Comparison of ENCODE assay signal across 13 cellular contexts in the genomic region with DNA sequence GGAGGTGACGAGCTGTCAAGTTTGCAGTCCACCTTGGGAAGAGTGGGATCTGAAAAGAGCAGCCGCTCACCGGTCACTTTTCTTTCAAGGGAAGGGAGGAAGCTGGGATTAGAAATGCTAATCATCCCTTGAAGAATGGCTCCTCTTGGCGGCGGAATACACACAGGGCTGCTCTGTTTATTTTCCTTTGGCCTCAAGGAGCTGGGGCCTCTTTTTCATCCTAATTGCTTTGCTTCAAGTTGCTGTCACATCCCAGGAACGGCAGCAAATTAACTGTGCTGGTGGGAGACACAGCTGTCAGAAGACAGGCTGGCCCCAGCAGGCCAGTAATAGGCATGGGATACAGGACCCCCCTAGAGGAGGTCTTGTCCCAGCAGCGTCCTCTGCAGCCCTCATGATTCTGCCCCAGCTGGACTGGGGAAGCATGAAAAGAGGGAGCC. TPM values are rescaled to one million over a fixed set of nuclear protein-coding genes. Genes with fewer than 3 reads are reported as not detected.
DNase-seq lines count a peak whose midpoint lies in the region; ATAC-seq and TF ChIP-seq lines count a peak whose summit lies in the region.
"Had no signal": no experiment of that assay in that cellular context is flagged by ENCODE, and none has a peak within 500 bp of the region (broad histone marks: within the 10 kb centered on the region; RNA-seq: fewer than 3 reads in every experiment).

No MANE protein-coding gene starts in this region.

- TF ChIP-seq EP300 in neural cell (conservative IDR thresholded peaks at IDR 0.05; ENCODE audit: poor library complexity, severe bottlenecking) = no peak

- peaks cover 60% of the 10 kb centered on the region for H3K27me3 Mint-ChIP-seq in stimulated activated memory B cell treated with anti-CD40 and anti-IgM and Interleukin-4, amounts not matched to agents 10 μg/mL and 1 μg/mL and 100 μg/mL, for 72 hours
- peaks cover 32% of the 10 kb centered on the region for H3K27me3 Mint-ChIP-seq in activated CD4-positive, alpha-beta memory T cell treated with anti-CD3 and anti-CD28 coated beads, Interleukin-2, amount 10 ng/mL, durations not matched to agents 7 days and 5 days

- ATAC-seq in stimulated activated memory B cell treated with anti-CD40 and anti-IgM and Interleukin-4, amounts not matched to agents 10 μg/mL and 1 μg/mL and 100 μg/mL, for 72 hours = no peak
- no peak for ATAC-seq in HG03135 (IDR thresholded peaks at IDR 0.05; ENCODE audit: unreplicated experiment)
- ATAC-seq in stimulated activated effector memory CD8-positive, alpha-beta T cell treated with anti-CD3 and anti-CD28 coated beads, Interleukin-12 subunit alpha, Interleukin-12 subunit beta, amount 100 ng/mL, for 72 hours = no peak

- DNase-seq in COLO829 (ENCODE audit: low spot score) = peak; percentile 29
- peak; percentile 46 for DNase-seq in NCI-H69 (lab: John Stamatoyannopoulos, UW)
- peak; percentile 39 for DNase-seq in fibroblast of gingiva (ENCODE audit: low read depth)
- DNase-seq in activated CD4-positive, alpha-beta memory T cell treated with anti-CD3 and anti-CD28 coated beads, Interleukin-2, amount 10 ng/mL, durations not matched to agents 7 days and 5 days = no peak
- DNase-seq in stimulated activated effector memory CD8-positive, alpha-beta T cell treated with anti-CD3 and anti-CD28 coated beads, Interleukin-12 subunit alpha, Interleukin-12 subunit beta, amount 100 ng/mL, for 72 hours (ENCODE audit: low spot score in 2 of 2) = no peak
- DNase-seq: erythroblast, NCI-H2029 treated with DMSO at 0.1 percent for 48 hours had no signal

- H3K9me3 Mint-ChIP-seq in stimulated activated memory B cell treated with anti-CD40 and anti-IgM and Interleukin-4, amounts not matched to agents 10 μg/mL and 1 μg/mL and 100 μg/mL, for 72 hours = no peaks in the 10 kb centered on the region
- no peaks in the 10 kb centered on the region for H3K9me3 Mint-ChIP-seq in activated CD4-positive, alpha-beta memory T cell treated with anti-CD3 and anti-CD28 coated beads, Interleukin-2, amount 10 ng/mL, durations not matched to agents 7 days and 5 days
- no peaks in the 10 kb centered on the region for H3K9me3 Mint-ChIP-seq in stimulated activated effector memory CD8-positive, alpha-beta T cell treated with anti-CD3 and anti-CD28 coated beads, Interleukin-12 subunit alpha, Interleukin-12 subunit beta, amount 100 ng/mL, for 72 hours
- H3K9me3 Mint-ChIP-seq: activated T-helper 2 cell treated with anti-CD3 and anti-CD28 coated beads, Interferon-gamma antibody, Interleukin-2, Interleukin-4, amounts not matched to agents 10 μg/mL and 5 μg/mL and 100 μg/mL, durations not matched to agents 14 hours and 24 hours and 36 hours; CD8-positive, alpha-beta memory T cell had no signal

- no peaks in the 10 kb centered on the region for H3K36me3 Mint-ChIP-seq in stimulated activated memory B cell treated with anti-CD40 and anti-IgM and Interleukin-4, amounts not matched to agents 10 μg/mL and 1 μg/mL and 100 μg/mL, for 72 hours
- H3K36me3 Mint-ChIP-seq in activated CD4-positive, alpha-beta memory T cell treated with anti-CD3 and anti-CD28 coated beads, Interleukin-2, amount 10 ng/mL, durations not matched to agents 7 days and 5 days (ENCODE audit: low read depth) = no peaks in the 10 kb centered on the region
- H3K36me3 Mint-ChIP-seq in stimulated activated effector memory CD8-positive, alpha-beta T cell treated with anti-CD3 and anti-CD28 coated beads, Interleukin-12 subunit alpha, Interleukin-12 subunit beta, amount 100 ng/mL, for 72 hours = no peaks in the 10 kb centered on the region
- H3K36me3 Mint-ChIP-seq: CD8-positive, alpha-beta memory T cell had no signal

- H3F3A ChIP-seq in neural cell (ENCODE audit: insufficient read depth, low read length, poor library complexity, severe bottlenecking) = no peaks in the 10 kb centered on the region

- no peak overlapping the region for H3K27ac ChIP-seq in neural cell (ENCODE audit: low read length)

- CTCF ChIA-PET in activated CD4-positive, alpha-beta memory T cell treated with anti-CD3 and anti-CD28 coated beads, Interleukin-2, amount 10 ng/mL, durations not matched to agents 7 days and 5 days (lab: Charles Lee) = interaction anchor here (0.6 to 1.5 kb wide), 2 partner anchors 9 to 355 kb away, joined by 3 read pairs; no protein-coding TSS in a partner anchor

- no peak overlapping the region for H3K27ac Mint-ChIP-seq in stimulated activated memory B cell treated with anti-CD40 and anti-IgM and Interleukin-4, amounts not matched to agents 10 μg/mL and 1 μg/mL and 100 μg/mL, for 72 hours
- H3K27ac Mint-ChIP-seq in activated CD4-positive, alpha-beta memory T cell treated with anti-CD3 and anti-CD28 coated beads, Interleukin-2, amount 10 ng/mL, durations not matched to agents 7 days and 5 days = no peak overlapping the region
- no peak overlapping the region for H3K27ac Mint-ChIP-seq in stimulated activated effector memory CD8-positive, alpha-beta T cell treated with anti-CD3 and anti-CD28 coated beads, Interleukin-12 subunit alpha, Interleukin-12 subunit beta, amount 100 ng/mL, for 72 hours
- H3K27ac Mint-ChIP-seq: activated T-helper 2 cell treated with anti-CD3 and anti-CD28 coated beads, Interferon-gamma antibody, Interleukin-2, Interleukin-4, amounts not matched to agents 10 μg/mL and 5 μg/mL and 100 μg/mL, durations not matched to agents 14 hours and 24 hours and 36 hours had no signal

- no peaks in the 10 kb centered on the region for H4K20me1 ChIP-seq in neural cell (ENCODE audit: insufficient read depth)

- H3K36me3 ChIP-seq in neural cell (ENCODE audit: insufficient read depth, low read length) = no peaks in the 10 kb centered on the region

- H2AFZ ChIP-seq in neural cell (ENCODE audit: low read depth, low read length) = no peak overlapping the region

- no peaks in the 10 kb centered on the region for H3K9me2 ChIP-seq in neural cell (ENCODE audit: insufficient read depth, low read length)

- TF ChIP-seq CTCF in neural cell (IDR thresholded peaks at IDR 0.05; ENCODE audit: poor library complexity, severe bottlenecking) = peak; percentile 60

- H3K4me1 Mint-ChIP-seq in stimulated activated memory B cell treated with anti-CD40 and anti-IgM and Interleukin-4, amounts not matched to agents 10 μg/mL and 1 μg/mL and 100 μg/mL, for 72 hours = peaks cover 2% of the 10 kb centered on the region
- H3K4me1 Mint-ChIP-seq in activated CD4-positive, alpha-beta memory T cell treated with anti-CD3 and anti-CD28 coated beads, Interleukin-2, amount 10 ng/mL, durations not matched to agents 7 days and 5 days = peaks cover 11% of the 10 kb centered on the region
- H3K4me1 Mint-ChIP-seq in stimulated activated effector memory CD8-positive, alpha-beta T cell treated with anti-CD3 and anti-CD28 coated beads, Interleukin-12 subunit alpha, Interleukin-12 subunit beta, amount 100 ng/mL, for 72 hours = peaks cover 16% of the 10 kb centered on the region

- peaks cover 14% of the 10 kb centered on the region for H3K27me3 ChIP-seq in neural cell (ENCODE audit: insufficient read depth, low read depth, low read length)

- H3K9me3 ChIP-seq in neural cell (ENCODE audit: low read length) = no peaks in the 10 kb centered on the region

- H3K79me2 ChIP-seq in neural cell (replicated peaks; ENCODE audit: insufficient read depth, low read length) = no peaks in the 10 kb centered on the region

- H3K4me2 ChIP-seq in neural cell (ENCODE audit: low read length) = no peak overlapping the region

- no peak overlapping the region for H3K9ac ChIP-seq in neural cell (ENCODE audit: low read length)

- peak; percentile 60 for TF ChIP-seq RAD21 in neural cell (conservative IDR thresholded peaks at IDR 0.05)

- no peak overlapping the region for H3K4me3 Mint-ChIP-seq in stimulated activated memory B cell treated with anti-CD40 and anti-IgM and Interleukin-4, amounts not matched to agents 10 μg/mL and 1 μg/mL and 100 μg/mL, for 72 hours
- H3K4me3 Mint-ChIP-seq in activated CD4-positive, alpha-beta memory T cell treated with anti-CD3 and anti-CD28 coated beads, Interleukin-2, amount 10 ng/mL, durations not matched to agents 7 days and 5 days = no peak overlapping the region
- H3K4me3 Mint-ChIP-seq in stimulated activated effector memory CD8-positive, alpha-beta T cell treated with anti-CD3 and anti-CD28 coated beads, Interleukin-12 subunit alpha, Interleukin-12 subunit beta, amount 100 ng/mL, for 72 hours = no peak overlapping the region

- H3K4me3 ChIP-seq in neural cell (ENCODE audit: low read length) = no peak overlapping the region

- POLR2A ChIA-PET in activated CD4-positive, alpha-beta memory T cell treated with anti-CD3 and anti-CD28 coated beads, Interleukin-2, amount 10 ng/mL, durations not matched to agents 7 days and 5 days (lab: Charles Lee) = no interaction called here

TF ChIP-seq in neural cell, 6 proteins besides CTCF, POLR2A, EP300 and RAD21 (continues in another document):
- TF ChIP-seq TAF1 (IDR thresholded peaks at IDR 0.05; ENCODE audit: low read depth) = no peak
- TF ChIP-seq POLR2AphosphoS5 (IDR thresholded peaks at IDR 0.05) = no peak
- TF ChIP-seq MXI1 (conservative IDR thresholded peaks at IDR 0.05; ENCODE audit: poor library complexity, severe bottlenecking) = no peak
- peak; percentile 58 for TF ChIP-seq SMC3 (conservative IDR thresholded peaks at IDR 0.05; ENCODE audit: poor library complexity)

RNA-seq across cellular contexts. Expression of gene KBTBD13, which starts 6.7 kb away (rescaled TPM):
- not detected in 2 replicates for polyA plus RNA-seq in neural cell
- not detected in 2 replicates for polyA minus RNA-seq in neural cell
- total RNA-seq in activated CD4-positive, alpha-beta memory T cell treated with anti-CD3 and anti-CD28 coated beads, Interleukin-2, amount 10 ng/mL, durations not matched to agents 7 days and 5 days = not detected
- total RNA-seq: activated T-helper 2 cell treated with anti-CD3 and anti-CD28 coated beads, Interferon-gamma antibody, Interleukin-2, Interleukin-4, amounts not matched to agents 10 μg/mL and 5 μg/mL and 100 μg/mL, durations not matched to agents 14 hours and 24 hours and 36 hours; CD8-positive, alpha-beta memory T cell; pulmonary artery endothelial cell had no signal
- polyA plus RNA-seq: CD8-positive, alpha-beta memory T cell had no signal

RNA-seq across cellular contexts. Expression of gene RASL12, which starts 15.5 kb away (rescaled TPM):
- polyA plus RNA-seq in neural cell = not detected in 2 replicates
- not detected in 2 replicates for polyA minus RNA-seq in neural cell
- not detected for total RNA-seq in activated CD4-positive, alpha-beta memory T cell treated with anti-CD3 and anti-CD28 coated beads, Interleukin-2, amount 10 ng/mL, durations not matched to agents 7 days and 5 days
- total RNA-seq: activated T-helper 2 cell treated with anti-CD3 and anti-CD28 coated beads, Interferon-gamma antibody, Interleukin-2, Interleukin-4, amounts not matched to agents 10 μg/mL and 5 μg/mL and 100 μg/mL, durations not matched to agents 14 hours and 24 hours and 36 hours; CD8-positive, alpha-beta memory T cell; pulmonary artery endothelial cell had no signal
- polyA plus RNA-seq: CD8-positive, alpha-beta memory T cell had no signal

RNA-seq across cellular contexts. Expression of gene UBAP1L, which starts 31.7 kb away (rescaled TPM):
- polyA plus RNA-seq in neural cell = 10.3 TPM in 2 replicates
- polyA minus RNA-seq in neural cell = 9.0 and 10.7 TPM in 2 replicates
- total RNA-seq in activated CD4-positive, alpha-beta memory T cell treated with anti-CD3 and anti-CD28 coated beads, Interleukin-2, amount 10 ng/mL, durations not matched to agents 7 days and 5 days = 1 to 10 TPM; 3.0 to 3.3 TPM

RNA-seq across cellular contexts. Expression of gene SLC51B, which starts 38.1 kb away (rescaled TPM):
- not detected in 2 replicates for polyA plus RNA-seq in neural cell
- not detected in 2 replicates for polyA minus RNA-seq in neural cell
- total RNA-seq in activated CD4-positive, alpha-beta memory T cell treated with anti-CD3 and anti-CD28 coated beads, Interleukin-2, amount 10 ng/mL, durations not matched to agents 7 days and 5 days = not detected
- total RNA-seq: activated T-helper 2 cell treated with anti-CD3 and anti-CD28 coated beads, Interferon-gamma antibody, Interleukin-2, Interleukin-4, amounts not matched to agents 10 μg/mL and 5 μg/mL and 100 μg/mL, durations not matched to agents 14 hours and 24 hours and 36 hours; CD8-positive, alpha-beta memory T cell; pulmonary artery endothelial cell had no signal
- polyA plus RNA-seq: CD8-positive, alpha-beta memory T cell had no signal

RNA-seq across cellular contexts. Expression of gene PDCD7, which starts 50.3 kb away (rescaled TPM):
- polyA plus RNA-seq in neural cell = 46.8 and 47.5 TPM in 2 replicates
- 45.3 and 46.5 TPM in 2 replicates for polyA minus RNA-seq in neural cell
- total RNA-seq in activated CD4-positive, alpha-beta memory T cell treated with anti-CD3 and anti-CD28 coated beads, Interleukin-2, amount 10 ng/mL, durations not matched to agents 7 days and 5 days = 10 to 100 TPM; 37.8 to 38.9 TPM

Comparison
In these comparisons a context has a peak if more than half of its experiments do, and no peak if none do; other contexts are left out.
1. DNase-seq: peak in COLO829 (single experiment), NCI-H69 (single experiment) and fibroblast of gingiva (single experiment); none in activated CD4-positive, alpha-beta memory T cell treated with anti-CD3 and anti-CD28 coated beads, Interleukin-2, amount 10 ng/mL, durations not matched to agents 7 days and 5 days (single experiment) and stimulated activated effector memory CD8-positive, alpha-beta T cell treated with anti-CD3 and anti-CD28 coated beads, Interleukin-12 subunit alpha, Interleukin-12 subunit beta, amount 100 ng/mL, for 72 hours (0 of 2).